Comparison of ENCODE assay signal across 1 cellular context in the genomic region with DNA sequence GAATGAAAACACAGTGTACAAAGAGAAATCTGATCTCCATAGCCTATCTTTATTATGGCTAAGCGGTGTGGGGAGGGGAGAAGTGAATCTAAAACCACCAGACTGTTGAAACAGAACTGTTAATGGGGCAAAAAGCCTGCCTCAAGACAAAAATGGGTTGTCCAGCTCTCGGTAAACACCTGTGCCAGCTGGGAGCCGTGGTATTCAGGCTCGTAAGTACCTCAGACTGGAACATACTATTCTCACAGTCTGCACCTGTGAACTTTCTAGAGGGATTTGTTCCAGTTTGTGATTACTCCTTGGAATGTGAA.
TF ChIP-seq lines count a peak whose summit lies in the region.

No MANE protein-coding gene starts in this region.

TF ChIP-seq in HEK293, 187 proteins besides CTCF, POLR2A, EP300 and RAD21 (continued from another document):
- TF ChIP-seq, protein P1, sequence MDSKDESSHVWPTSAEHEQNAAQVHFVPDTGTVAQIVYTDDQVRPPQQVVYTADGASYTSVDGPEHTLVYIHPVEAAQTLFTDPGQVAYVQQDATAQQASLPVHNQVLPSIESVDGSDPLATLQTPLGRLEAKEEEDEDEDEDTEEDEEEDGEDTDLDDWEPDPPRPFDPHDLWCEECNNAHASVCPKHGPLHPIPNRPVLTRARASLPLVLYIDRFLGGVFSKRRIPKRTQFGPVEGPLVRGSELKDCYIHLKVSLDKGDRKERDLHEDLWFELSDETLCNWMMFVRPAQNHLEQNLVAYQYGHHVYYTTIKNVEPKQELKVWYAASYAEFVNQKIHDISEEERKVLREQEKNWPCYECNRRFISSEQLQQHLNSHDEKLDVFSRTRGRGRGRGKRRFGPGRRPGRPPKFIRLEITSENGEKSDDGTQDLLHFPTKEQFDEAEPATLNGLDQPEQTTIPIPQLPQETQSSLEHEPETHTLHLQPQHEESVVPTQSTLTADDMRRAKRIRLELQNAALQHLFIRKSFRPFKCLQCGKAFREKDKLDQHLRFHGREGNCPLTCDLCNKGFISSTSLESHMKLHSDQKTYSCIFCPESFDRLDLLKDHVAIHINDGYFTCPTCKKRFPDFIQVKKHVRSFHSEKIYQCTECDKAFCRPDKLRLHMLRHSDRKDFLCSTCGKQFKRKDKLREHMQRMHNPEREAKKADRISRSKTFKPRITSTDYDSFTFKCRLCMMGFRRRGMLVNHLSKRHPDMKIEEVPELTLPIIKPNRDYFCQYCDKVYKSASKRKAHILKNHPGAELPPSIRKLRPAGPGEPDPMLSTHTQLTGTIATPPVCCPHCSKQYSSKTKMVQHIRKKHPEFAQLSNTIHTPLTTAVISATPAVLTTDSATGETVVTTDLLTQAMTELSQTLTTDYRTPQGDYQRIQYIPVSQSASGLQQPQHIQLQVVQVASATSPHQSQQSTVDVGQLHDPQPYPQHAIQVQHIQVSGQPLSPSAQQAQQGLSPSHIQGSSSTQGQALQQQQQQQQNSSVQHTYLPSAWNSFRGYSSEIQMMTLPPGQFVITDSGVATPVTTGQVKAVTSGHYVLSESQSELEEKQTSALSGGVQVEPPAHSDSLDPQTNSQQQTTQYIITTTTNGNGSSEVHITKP (tag by site-specific recombination; IDR thresholded peaks at IDR 0.05) = peak; percentile 61
- TF ChIP-seq ZNF843 (tag by site-specific recombination; IDR thresholded peaks at IDR 0.05) (peak; percentile 81), ZNF585B (tag by site-specific recombination; IDR thresholded peaks at IDR 0.05) (no peak), ZNF37A (tag by site-specific recombination; IDR thresholded peaks at IDR 0.05) (no peak), FEZF1 (tag by site-specific recombination; IDR thresholded peaks at IDR 0.05) (0 out of 2 replicates have a peak, but pooled peaks have one; percentile 46)
- TF ChIP-seq, protein P2, sequence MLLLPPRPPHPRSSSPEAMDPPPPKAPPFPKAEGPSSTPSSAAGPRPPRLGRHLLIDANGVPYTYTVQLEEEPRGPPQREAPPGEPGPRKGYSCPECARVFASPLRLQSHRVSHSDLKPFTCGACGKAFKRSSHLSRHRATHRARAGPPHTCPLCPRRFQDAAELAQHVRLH (tag by site-specific recombination; IDR thresholded peaks at IDR 0.05) = peak; percentile 21; the same call in 1 of the 2 replicates
TF ChIP-seq in HEK293: peak in this region for 11.
